Comparison of ENCODE assay signal across 17 cellular contexts in the genomic region with DNA sequence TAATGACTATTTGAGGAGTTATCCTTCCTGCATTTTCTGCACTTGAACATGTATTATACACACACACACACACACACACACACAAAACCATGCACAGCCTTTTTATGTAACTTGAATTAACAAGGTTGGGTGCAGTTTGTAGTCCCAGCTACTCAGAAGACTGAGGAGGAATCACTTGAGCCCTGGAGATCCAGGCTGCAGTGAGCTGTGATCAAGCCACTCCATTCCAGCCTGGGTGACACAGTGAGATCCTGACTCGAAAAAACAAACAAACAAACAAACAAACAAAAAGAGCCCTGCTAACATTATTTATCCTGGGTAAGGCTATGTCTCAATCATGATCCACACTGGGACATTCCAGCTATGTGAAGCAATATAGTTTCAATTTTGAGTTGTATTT.
"Had no signal": no experiment of that assay in that cellular context is flagged by ENCODE, and none has a peak within 500 bp of the region (broad histone marks: within the 10 kb centered on the region; RNA-seq: fewer than 3 reads in every experiment).

No MANE protein-coding gene starts in this region.

- ATAC-seq: activated naive CD8-positive, alpha-beta T cell treated with anti-CD3 and anti-CD28 coated beads, Interleukin-2, amount 50 U/mL, for 24 hours; activated T-cell treated with anti-CD3 and anti-CD28 coated beads, Interleukin-2, amount 50 U/mL, for 72 hours; psoas muscle; sciatic nerve had no signal

- H3K9me3 Mint-ChIP-seq: activated naive CD8-positive, alpha-beta T cell treated with anti-CD3 and anti-CD28 coated beads, Interleukin-2, amount 50 U/mL, for 24 hours; nephron progenitor cell had no signal

- H3K27me3 Mint-ChIP-seq: activated CD4-positive, alpha-beta memory T cell treated with anti-CD3 and anti-CD28 coated beads, Interleukin-2, amount 10 ng/mL, durations not matched to agents 7 days and 5 days; activated naive CD8-positive, alpha-beta T cell treated with anti-CD3 and anti-CD28 coated beads, Interleukin-2, amount 50 U/mL, for 24 hours had no signal

- H3K9me3 ChIP-seq: body of pancreas, esophagus squamous epithelium, heart left ventricle, left ventricle myocardium inferior, psoas muscle, suprapubic skin had no signal

- H3K27me3 ChIP-seq: body of pancreas, dorsolateral prefrontal cortex, esophagus squamous epithelium, heart left ventricle, suprapubic skin had no signal

- H3K27ac ChIP-seq: body of pancreas, dorsolateral prefrontal cortex, heart left ventricle, psoas muscle, suprapubic skin had no signal

- H3K36me3 ChIP-seq: esophagus squamous epithelium, heart left ventricle, left ventricle myocardium inferior, suprapubic skin had no signal

- FAIRE-seq: endometrium, frontal cortex had no signal

- H3K4me3 Mint-ChIP-seq: activated CD4-positive, alpha-beta memory T cell treated with anti-CD3 and anti-CD28 coated beads, Interleukin-2, amount 10 ng/mL, durations not matched to agents 7 days and 5 days; activated naive CD8-positive, alpha-beta T cell treated with anti-CD3 and anti-CD28 coated beads, Interleukin-2, amount 50 U/mL, for 24 hours; activated T-cell treated with anti-CD3 and anti-CD28 coated beads, Interleukin-2, amount 50 U/mL, for 72 hours; nephron progenitor cell had no signal

- H3K27ac Mint-ChIP-seq: activated CD4-positive, alpha-beta memory T cell treated with anti-CD3 and anti-CD28 coated beads, Interleukin-2, amount 10 ng/mL, durations not matched to agents 7 days and 5 days; activated naive CD8-positive, alpha-beta T cell treated with anti-CD3 and anti-CD28 coated beads, Interleukin-2, amount 50 U/mL, for 24 hours; activated T-cell treated with anti-CD3 and anti-CD28 coated beads, Interleukin-2, amount 50 U/mL, for 72 hours; nephron progenitor cell had no signal

- H3K4me1 Mint-ChIP-seq: activated naive CD8-positive, alpha-beta T cell treated with anti-CD3 and anti-CD28 coated beads, Interleukin-2, amount 50 U/mL, for 24 hours had no signal

- H3K4me1 ChIP-seq: body of pancreas had no signal

- DNase-seq: activated CD4-positive, alpha-beta memory T cell treated with anti-CD3 and anti-CD28 coated beads, Interleukin-2, amount 10 ng/mL, durations not matched to agents 7 days and 5 days; activated CD4-positive, CD25-positive, alpha-beta regulatory T cell treated with anti-CD3 and anti-CD28 coated beads, Interleukin-2, amount 50 U/mL, for 72 hours; activated naive CD8-positive, alpha-beta T cell treated with anti-CD3 and anti-CD28 coated beads, Interleukin-2, amount 50 U/mL, for 24 hours; activated T-cell treated with anti-CD3 and anti-CD28 coated beads, Interleukin-2, amount 50 U/mL, for 72 hours; body of pancreas; dorsolateral prefrontal cortex; esophagus squamous epithelium; heart left ventricle; left ventricle myocardium inferior; nephron progenitor cell; psoas muscle; stimulated activated CD4-positive, alpha-beta T cell treated with anti-CD3 and anti-CD28 coated beads, Interleukin-12 subunit alpha, Interleukin-12 subunit beta, amount 100 ng/mL, for 4 hours; stimulated activated naive CD4-positive, alpha-beta T cell had no signal

- H3K4me3 ChIP-seq: body of pancreas, dorsolateral prefrontal cortex, esophagus squamous epithelium, heart left ventricle, left ventricle myocardium inferior, psoas muscle, suprapubic skin had no signal
